Comparison of ENCODE assay signal across 9 cellular contexts in genomic region chr10:96720422-96721206, GRCh38. TPM values are rescaled to one million over a fixed set of nuclear protein-coding genes. Genes with fewer than 3 reads are reported as not detected.
DNase-seq lines count a peak whose midpoint lies in the region; TF ChIP-seq lines count a peak whose summit lies in the region.
"Had no signal": no experiment of that assay in that cellular context is flagged by ENCODE, and none has a peak within 500 bp of the region (broad histone marks: within the 10 kb centered on the region; RNA-seq: fewer than 3 reads in every experiment).

A gene with protein sequence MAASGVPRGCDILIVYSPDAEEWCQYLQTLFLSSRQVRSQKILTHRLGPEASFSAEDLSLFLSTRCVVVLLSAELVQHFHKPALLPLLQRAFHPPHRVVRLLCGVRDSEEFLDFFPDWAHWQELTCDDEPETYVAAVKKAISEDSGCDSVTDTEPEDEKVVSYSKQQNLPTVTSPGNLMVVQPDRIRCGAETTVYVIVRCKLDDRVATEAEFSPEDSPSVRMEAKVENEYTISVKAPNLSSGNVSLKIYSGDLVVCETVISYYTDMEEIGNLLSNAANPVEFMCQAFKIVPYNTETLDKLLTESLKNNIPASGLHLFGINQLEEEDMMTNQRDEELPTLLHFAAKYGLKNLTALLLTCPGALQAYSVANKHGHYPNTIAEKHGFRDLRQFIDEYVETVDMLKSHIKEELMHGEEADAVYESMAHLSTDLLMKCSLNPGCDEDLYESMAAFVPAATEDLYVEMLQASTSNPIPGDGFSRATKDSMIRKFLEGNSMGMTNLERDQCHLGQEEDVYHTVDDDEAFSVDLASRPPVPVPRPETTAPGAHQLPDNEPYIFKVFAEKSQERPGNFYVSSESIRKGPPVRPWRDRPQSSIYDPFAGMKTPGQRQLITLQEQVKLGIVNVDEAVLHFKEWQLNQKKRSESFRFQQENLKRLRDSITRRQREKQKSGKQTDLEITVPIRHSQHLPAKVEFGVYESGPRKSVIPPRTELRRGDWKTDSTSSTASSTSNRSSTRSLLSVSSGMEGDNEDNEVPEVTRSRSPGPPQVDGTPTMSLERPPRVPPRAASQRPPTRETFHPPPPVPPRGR (minus strand): TSS chr10:96720514. CDS start chr10:96720394, 120 bp downstream.

- peak within 1 kb of the TSS; percentile 51 for H3K4me3 ChIP-seq in HEK293 (ENCODE audit: low read depth, low read length)
- H3K4me3 ChIP-seq in lower leg skin (ENCODE audit: low read depth, poor library complexity, severe bottlenecking): peak within 1 kb of the TSS; percentile 23

- H3K27ac ChIP-seq in HEK293 (ENCODE audit: extremely low read depth, low read depth, low read length): peak within 1 kb of the TSS; percentile 59; the same call in 1 of the 2 replicates
- peak within 1 kb of the TSS; percentile 80 for H3K27ac ChIP-seq in caudate nucleus (ENCODE audit: low read depth, low read length)
- H3K27ac ChIP-seq: epithelial cell of prostate had no signal

- no peak for TF ChIP-seq POLR2A in lower leg skin (IDR thresholded peaks at IDR 0.05)

- 2 to 5% methylated on average over 16 to 18 of the region's 52 CpGs for WGBS in lower leg skin, 2 donors

- no peaks in the 10 kb centered on the region for H3K36me3 ChIP-seq in HEK293 (ENCODE audit: control insufficient read depth in 2 of 2, insufficient read depth in 1 of 2, low read length in 2 of 2)

- CTCF ChIA-PET in HEK293 (lab: Yijun Ruan, JAX): interaction anchor here (0.5 to 1.8 kb wide), 5 partner anchors 10 to 169 kb away, joined by 3 to 9 read pairs (median 3); no protein-coding TSS in a partner anchor

- H3K4me1 ChIP-seq in HEK293 (ENCODE audit: control insufficient read depth, insufficient read depth, low read length): 0 out of 2 replicates have a peak, but pooled peaks cover 3% of the 10 kb centered on the region

- H3K9me3 ChIP-seq in HEK293 (ENCODE audit: control insufficient read depth, insufficient read depth, low read depth, low read length): no peaks in the 10 kb centered on the region

- no peak for TF ChIP-seq CTCF in HEK293 (tag by site-specific recombination; IDR thresholded peaks at IDR 0.05)
- TF ChIP-seq CTCF in lower leg skin (IDR thresholded peaks at IDR 0.05): no peak

- DNase-seq in GM03348 (ENCODE audit: low spot score): peak; percentile 74
- peak; percentile 97 for DNase-seq in NAMALWA (ENCODE audit: low spot score)
- DNase-seq in T-helper 22 cell (ENCODE audit: low read depth): peak; percentile 1
- peak in 5 of 61 donors; percentile 13 to 61 (median 48) for DNase-seq in caudate nucleus (lab: John Stamatoyannopoulos, UW)
- DNase-seq in lower leg skin (ENCODE audit: low spot score in 2 of 2): peak in 1 of 2 donors; percentile 90
- peak; percentile 12 to 26 (median 18) for DNase-seq in stimulated activated CD4-positive, alpha-beta T cell treated with anti-CD3 and anti-CD28 coated beads, TNF-alpha, amount 100 ng/mL, for 4 hours (ENCODE audit: low read depth in 3 of 3)
- DNase-seq in DMS114 treated with DMSO at 0.1 percent for 48 hours (lab: John Stamatoyannopoulos, UW; ENCODE audit: unreplicated experiment): no peak

- intact Hi-C loops in lower leg skin (cut with DNase I; ENCODE audit: low total_unique reads): no loop called here

- POLR2A ChIA-PET in HEK293 (lab: Yijun Ruan, JAX): no interaction called here

TF ChIP-seq in HEK293, 187 proteins besides CTCF, POLR2A, EP300 and RAD21 (continues in another document):
- TF ChIP-seq ZNF501 (tag by site-specific recombination; IDR thresholded peaks at IDR 0.05): peak; percentile 54; the same call in 1 of the 2 replicates
- TF ChIP-seq ZNF626 (tag by site-specific recombination; IDR thresholded peaks at IDR 0.05): no peak
- 0 out of 2 replicates have a peak, but pooled peaks have one; percentile 19 for TF ChIP-seq ZNF423 (tag by site-specific recombination; IDR thresholded peaks at IDR 0.05)
- TF ChIP-seq ZBTB20 (tag by site-specific recombination; IDR thresholded peaks at IDR 0.05): no peak
- TF ChIP-seq GLIS1 (tag by site-specific recombination; IDR thresholded peaks at IDR 0.05): peak; percentile 62
- peak; percentile 96 for TF ChIP-seq EGR2 (tag by site-specific recombination; IDR thresholded peaks at IDR 0.05; ENCODE audit: low read depth)
- TF ChIP-seq ZNF433 (tag by site-specific recombination; IDR thresholded peaks at IDR 0.05; ENCODE audit: low read depth): no peak
- TF ChIP-seq ZNF37A (tag by site-specific recombination; IDR thresholded peaks at IDR 0.05): no peak
- TF ChIP-seq, protein P1, sequence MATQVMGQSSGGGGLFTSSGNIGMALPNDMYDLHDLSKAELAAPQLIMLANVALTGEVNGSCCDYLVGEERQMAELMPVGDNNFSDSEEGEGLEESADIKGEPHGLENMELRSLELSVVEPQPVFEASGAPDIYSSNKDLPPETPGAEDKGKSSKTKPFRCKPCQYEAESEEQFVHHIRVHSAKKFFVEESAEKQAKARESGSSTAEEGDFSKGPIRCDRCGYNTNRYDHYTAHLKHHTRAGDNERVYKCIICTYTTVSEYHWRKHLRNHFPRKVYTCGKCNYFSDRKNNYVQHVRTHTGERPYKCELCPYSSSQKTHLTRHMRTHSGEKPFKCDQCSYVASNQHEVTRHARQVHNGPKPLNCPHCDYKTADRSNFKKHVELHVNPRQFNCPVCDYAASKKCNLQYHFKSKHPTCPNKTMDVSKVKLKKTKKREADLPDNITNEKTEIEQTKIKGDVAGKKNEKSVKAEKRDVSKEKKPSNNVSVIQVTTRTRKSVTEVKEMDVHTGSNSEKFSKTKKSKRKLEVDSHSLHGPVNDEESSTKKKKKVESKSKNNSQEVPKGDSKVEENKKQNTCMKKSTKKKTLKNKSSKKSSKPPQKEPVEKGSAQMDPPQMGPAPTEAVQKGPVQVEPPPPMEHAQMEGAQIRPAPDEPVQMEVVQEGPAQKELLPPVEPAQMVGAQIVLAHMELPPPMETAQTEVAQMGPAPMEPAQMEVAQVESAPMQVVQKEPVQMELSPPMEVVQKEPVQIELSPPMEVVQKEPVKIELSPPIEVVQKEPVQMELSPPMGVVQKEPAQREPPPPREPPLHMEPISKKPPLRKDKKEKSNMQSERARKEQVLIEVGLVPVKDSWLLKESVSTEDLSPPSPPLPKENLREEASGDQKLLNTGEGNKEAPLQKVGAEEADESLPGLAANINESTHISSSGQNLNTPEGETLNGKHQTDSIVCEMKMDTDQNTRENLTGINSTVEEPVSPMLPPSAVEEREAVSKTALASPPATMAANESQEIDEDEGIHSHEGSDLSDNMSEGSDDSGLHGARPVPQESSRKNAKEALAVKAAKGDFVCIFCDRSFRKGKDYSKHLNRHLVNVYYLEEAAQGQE (tag by site-specific recombination; IDR thresholded peaks at IDR 0.05): no peak
- TF ChIP-seq, protein P2, sequence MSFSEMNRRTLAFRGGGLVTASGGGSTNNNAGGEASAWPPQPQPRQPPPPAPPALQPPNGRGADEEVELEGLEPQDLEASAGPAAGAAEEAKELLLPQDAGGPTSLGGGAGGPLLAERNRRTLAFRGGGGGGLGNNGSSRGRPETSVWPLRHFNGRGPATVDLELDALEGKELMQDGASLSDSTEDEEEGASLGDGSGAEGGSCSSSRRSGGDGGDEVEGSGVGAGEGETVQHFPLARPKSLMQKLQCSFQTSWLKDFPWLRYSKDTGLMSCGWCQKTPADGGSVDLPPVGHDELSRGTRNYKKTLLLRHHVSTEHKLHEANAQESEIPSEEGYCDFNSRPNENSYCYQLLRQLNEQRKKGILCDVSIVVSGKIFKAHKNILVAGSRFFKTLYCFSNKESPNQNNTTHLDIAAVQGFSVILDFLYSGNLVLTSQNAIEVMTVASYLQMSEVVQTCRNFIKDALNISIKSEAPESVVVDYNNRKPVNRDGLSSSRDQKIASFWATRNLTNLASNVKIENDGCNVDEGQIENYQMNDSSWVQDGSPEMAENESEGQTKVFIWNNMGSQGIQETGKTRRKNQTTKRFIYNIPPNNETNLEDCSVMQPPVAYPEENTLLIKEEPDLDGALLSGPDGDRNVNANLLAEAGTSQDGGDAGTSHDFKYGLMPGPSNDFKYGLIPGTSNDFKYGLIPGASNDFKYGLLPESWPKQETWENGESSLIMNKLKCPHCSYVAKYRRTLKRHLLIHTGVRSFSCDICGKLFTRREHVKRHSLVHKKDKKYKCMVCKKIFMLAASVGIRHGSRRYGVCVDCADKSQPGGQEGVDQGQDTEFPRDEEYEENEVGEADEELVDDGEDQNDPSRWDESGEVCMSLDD (tag by site-specific recombination; IDR thresholded peaks at IDR 0.05): peak; percentile 55; the same call in 1 of the 2 replicates
- TF ChIP-seq KLF9 (tag by site-specific recombination; IDR thresholded peaks at IDR 0.05; ENCODE audit: low read depth): peak; percentile 71
- TF ChIP-seq ZNF776 (tag by site-specific recombination; IDR thresholded peaks at IDR 0.05; ENCODE audit: borderline replicate concordance): no peak
- no peak for TF ChIP-seq ZNF223 (tag by site-specific recombination; IDR thresholded peaks at IDR 0.05)
- TF ChIP-seq, protein P3, sequence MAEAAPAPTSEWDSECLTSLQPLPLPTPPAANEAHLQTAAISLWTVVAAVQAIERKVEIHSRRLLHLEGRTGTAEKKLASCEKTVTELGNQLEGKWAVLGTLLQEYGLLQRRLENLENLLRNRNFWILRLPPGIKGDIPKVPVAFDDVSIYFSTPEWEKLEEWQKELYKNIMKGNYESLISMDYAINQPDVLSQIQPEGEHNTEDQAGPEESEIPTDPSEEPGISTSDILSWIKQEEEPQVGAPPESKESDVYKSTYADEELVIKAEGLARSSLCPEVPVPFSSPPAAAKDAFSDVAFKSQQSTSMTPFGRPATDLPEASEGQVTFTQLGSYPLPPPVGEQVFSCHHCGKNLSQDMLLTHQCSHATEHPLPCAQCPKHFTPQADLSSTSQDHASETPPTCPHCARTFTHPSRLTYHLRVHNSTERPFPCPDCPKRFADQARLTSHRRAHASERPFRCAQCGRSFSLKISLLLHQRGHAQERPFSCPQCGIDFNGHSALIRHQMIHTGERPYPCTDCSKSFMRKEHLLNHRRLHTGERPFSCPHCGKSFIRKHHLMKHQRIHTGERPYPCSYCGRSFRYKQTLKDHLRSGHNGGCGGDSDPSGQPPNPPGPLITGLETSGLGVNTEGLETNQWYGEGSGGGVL (tag by site-specific recombination; IDR thresholded peaks at IDR 0.05): peak; percentile 99
- TF ChIP-seq ZNF169 (tag by site-specific recombination; IDR thresholded peaks at IDR 0.05): no peak
- TF ChIP-seq ZFP3 (tag by site-specific recombination; IDR thresholded peaks at IDR 0.05; ENCODE audit: low read depth): no peak
- no peak for TF ChIP-seq ZFP37 (tag by site-specific recombination; IDR thresholded peaks at IDR 0.05)
- TF ChIP-seq KLF16 (tag by site-specific recombination; IDR thresholded peaks at IDR 0.05): peak; percentile 66; the same call in 1 of the 2 replicates
- TF ChIP-seq WT1 (tag by site-specific recombination; IDR thresholded peaks at IDR 0.05): 0 out of 2 replicates have a peak, but pooled peaks have one; percentile 34
- TF ChIP-seq KLF10 (tag by site-specific recombination; IDR thresholded peaks at IDR 0.05): no peak; the same call in 1 of the 2 replicates
- no peak for TF ChIP-seq ZNF548 (tag by site-specific recombination; IDR thresholded peaks at IDR 0.05)
- TF ChIP-seq ZIC2 (tag by site-specific recombination; IDR thresholded peaks at IDR 0.05): peak; percentile 73

RNA-seq across cellular contexts. Expression of the gene that starts here (rescaled TPM):
- total RNA-seq in lower leg skin: 1 to 10 TPM; 2.2 to 5.4 (median 3.5) TPM
